8 cellular contexts compared by ENCODE assay signal in genomic region chr6:87154641-87155271, GRCh38. TPM values are rescaled to one million over a fixed set of nuclear protein-coding genes. Genes with fewer than 3 reads are reported as not detected.
DNase-seq lines count a peak whose midpoint lies in the region; ATAC-seq, FAIRE-seq and TF ChIP-seq lines count a peak whose summit lies in the region.

No MANE protein-coding gene starts in this region.

- H3K9me3 Mint-ChIP-seq in activated naive CD8-positive, alpha-beta T cell treated with anti-CD3 and anti-CD28 coated beads for 36 hours: no peaks in the 10 kb centered on the region

- no peaks in the 10 kb centered on the region for H3K27me3 ChIP-seq in heart right ventricle

- WGBS in heart right ventricle, 2 donors: 0% methylated on average over 19 of the region's 19 CpGs

- H3K4me1 Mint-ChIP-seq in activated naive CD8-positive, alpha-beta T cell treated with anti-CD3 and anti-CD28 coated beads for 36 hours: peaks cover 31% of the 10 kb centered on the region

- TF ChIP-seq CTCF in heart right ventricle (IDR thresholded peaks at IDR 0.05): no peak

- DNase-seq in GM03348 (ENCODE audit: low spot score) (peak; percentile 80), HTR-8/SVneo (ENCODE audit: insufficient read length, low spot score) (peak; percentile 59), OCI-M1 (lab: John Stamatoyannopoulos, UW) (peak; percentile 96), heart right ventricle (no peak), renal cortical epithelial cell (ENCODE audit: low read depth) (peak; percentile 80), occipital lobe (lab: John Stamatoyannopoulos, UW) (no peak)
- DNase-seq in activated naive CD8-positive, alpha-beta T cell treated with anti-CD3 and anti-CD28 coated beads for 36 hours: peak; percentile 80

- H3K4me3 ChIP-seq in heart right ventricle: peak overlapping the region; percentile 86 to 98 (median 93)

- peak; percentile 33 for FAIRE-seq in HTR-8/SVneo (lab: Jason Lieb, UNC)

- no peaks in the 10 kb centered on the region for H3K9me3 ChIP-seq in heart right ventricle

- intact Hi-C loops in heart right ventricle (cut with DNase I): loop anchor here in 6 of 10 donors (5.0 to 10.0 kb wide), 8 partner anchors 48 to 540 kb away; partner anchors contain the start of gene CFAP206 (in 2 of the 6)

- H3K36me3 Mint-ChIP-seq in activated naive CD8-positive, alpha-beta T cell treated with anti-CD3 and anti-CD28 coated beads for 36 hours: peaks cover 25% of the 10 kb centered on the region

- peaks cover 0 to 8% (median 0%) of the 10 kb centered on the region in 9 donors for H3K36me3 ChIP-seq in heart right ventricle

- peaks cover 0 to 67% (median 50%) of the 10 kb centered on the region in 9 donors for H3K4me1 ChIP-seq in heart right ventricle

- peak overlapping the region; percentile 95 for H3K27ac Mint-ChIP-seq in activated naive CD8-positive, alpha-beta T cell treated with anti-CD3 and anti-CD28 coated beads for 36 hours

- peak overlapping the region; percentile 83 for H3K4me3 Mint-ChIP-seq in activated naive CD8-positive, alpha-beta T cell treated with anti-CD3 and anti-CD28 coated beads for 36 hours

- H3K27me3 Mint-ChIP-seq in activated naive CD8-positive, alpha-beta T cell treated with anti-CD3 and anti-CD28 coated beads for 36 hours: peaks cover 4% of the 10 kb centered on the region

- ATAC-seq in GM21447 (IDR thresholded peaks at IDR 0.05; ENCODE audit: unreplicated experiment) (peak; percentile 64), heart right ventricle (peak; percentile 24 to 74 (median 58))

- H3K27ac ChIP-seq in heart right ventricle: peak overlapping the region; percentile 87 to 99 (median 93)

RNA-seq across cellular contexts. Expression of gene ZNF292, which starts 0.6 kb away (rescaled TPM):
- 10 to 100 TPM; 42.6 to 45.9 TPM for total RNA-seq in activated naive CD8-positive, alpha-beta T cell treated with anti-CD3 and anti-CD28 coated beads for 36 hours
- total RNA-seq in heart right ventricle: 10 to 100 TPM; 28.0 to 38.2 (median 31.7) TPM
- 10 to 100 TPM in 1 of 2 donors, 1 to 10 TPM in 1; 1.9 to 10.7 TPM for polyA plus RNA-seq in heart right ventricle
- total RNA-seq in renal cortical epithelial cell: 40.6 and 56.3 TPM in 2 replicates
- 177 TPM for total RNA-seq in occipital lobe

RNA-seq across cellular contexts. Expression of gene CGA, which starts 59.9 kb away (rescaled TPM):
- total RNA-seq in activated naive CD8-positive, alpha-beta T cell treated with anti-CD3 and anti-CD28 coated beads for 36 hours: not detected
- total RNA-seq in heart right ventricle (under 1 TPM in 3 of 10 donors, not detected in 7; 0.23 to 0.85 (median 0.32) TPM), renal cortical epithelial cell (not detected in 2 replicates), occipital lobe (not detected)
- polyA plus RNA-seq in heart right ventricle: 1 to 10 TPM in 1 of 2 donors, not detected in 1; 1.0 TPM

Comparison
In these comparisons a context has a peak if more than half of its experiments do, and no peak if none do; other contexts are left out.
1. DNase-seq: peak in GM03348 (single experiment), HTR-8/SVneo (single experiment), OCI-M1 (single experiment), activated naive CD8-positive, alpha-beta T cell treated with anti-CD3 and anti-CD28 coated beads for 36 hours (single experiment) and renal cortical epithelial cell (single experiment); none in heart right ventricle (0 of 2) and occipital lobe (single experiment).